In the genomic region with DNA sequence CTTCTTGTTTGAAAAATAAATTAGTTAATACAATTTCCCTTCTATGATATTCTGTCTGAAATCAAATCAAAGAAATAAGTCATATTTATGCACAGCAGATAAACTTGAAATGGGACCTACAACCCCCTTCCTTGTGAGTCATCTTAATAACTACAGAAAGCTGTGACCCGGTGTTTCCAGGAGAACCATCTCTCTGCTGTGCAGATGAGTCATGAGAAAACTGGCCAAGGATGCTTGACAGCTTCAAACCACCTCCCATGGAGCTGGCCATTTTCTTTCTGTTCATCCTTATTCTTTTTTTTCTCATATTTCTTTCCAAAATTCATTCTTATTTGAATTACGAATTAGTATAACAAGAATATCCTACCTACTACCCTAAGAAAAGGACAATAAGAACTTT, we compare ENCODE assay signal across 1 cellular context.
TF ChIP-seq lines count a peak whose summit lies in the region.

No MANE protein-coding gene starts in this region.

TF ChIP-seq in GM12878, 131 proteins besides CTCF, POLR2A, EP300 and RAD21 (continued from another document):
- TF ChIP-seq, protein P1, sequence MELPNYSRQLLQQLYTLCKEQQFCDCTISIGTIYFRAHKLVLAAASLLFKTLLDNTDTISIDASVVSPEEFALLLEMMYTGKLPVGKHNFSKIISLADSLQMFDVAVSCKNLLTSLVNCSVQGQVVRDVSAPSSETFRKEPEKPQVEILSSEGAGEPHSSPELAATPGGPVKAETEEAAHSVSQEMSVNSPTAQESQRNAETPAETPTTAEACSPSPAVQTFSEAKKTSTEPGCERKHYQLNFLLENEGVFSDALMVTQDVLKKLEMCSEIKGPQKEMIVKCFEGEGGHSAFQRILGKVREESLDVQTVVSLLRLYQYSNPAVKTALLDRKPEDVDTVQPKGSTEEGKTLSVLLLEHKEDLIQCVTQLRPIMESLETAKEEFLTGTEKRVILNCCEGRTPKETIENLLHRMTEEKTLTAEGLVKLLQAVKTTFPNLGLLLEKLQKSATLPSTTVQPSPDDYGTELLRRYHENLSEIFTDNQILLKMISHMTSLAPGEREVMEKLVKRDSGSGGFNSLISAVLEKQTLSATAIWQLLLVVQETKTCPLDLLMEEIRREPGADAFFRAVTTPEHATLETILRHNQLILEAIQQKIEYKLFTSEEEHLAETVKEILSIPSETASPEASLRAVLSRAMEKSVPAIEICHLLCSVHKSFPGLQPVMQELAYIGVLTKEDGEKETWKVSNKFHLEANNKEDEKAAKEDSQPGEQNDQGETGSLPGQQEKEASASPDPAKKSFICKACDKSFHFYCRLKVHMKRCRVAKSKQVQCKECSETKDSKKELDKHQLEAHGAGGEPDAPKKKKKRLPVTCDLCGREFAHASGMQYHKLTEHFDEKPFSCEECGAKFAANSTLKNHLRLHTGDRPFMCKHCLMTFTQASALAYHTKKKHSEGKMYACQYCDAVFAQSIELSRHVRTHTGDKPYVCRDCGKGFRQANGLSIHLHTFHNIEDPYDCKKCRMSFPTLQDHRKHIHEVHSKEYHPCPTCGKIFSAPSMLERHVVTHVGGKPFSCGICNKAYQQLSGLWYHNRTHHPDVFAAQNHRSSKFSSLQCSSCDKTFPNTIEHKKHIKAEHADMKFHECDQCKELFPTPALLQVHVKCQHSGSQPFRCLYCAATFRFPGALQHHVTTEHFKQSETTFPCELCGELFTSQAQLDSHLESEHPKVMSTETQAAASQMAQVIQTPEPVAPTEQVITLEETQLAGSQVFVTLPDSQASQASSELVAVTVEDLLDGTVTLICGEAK (IDR thresholded peaks at IDR 0.05; ENCODE audit: borderline replicate concordance), result no peak
- TF ChIP-seq, protein P2, sequence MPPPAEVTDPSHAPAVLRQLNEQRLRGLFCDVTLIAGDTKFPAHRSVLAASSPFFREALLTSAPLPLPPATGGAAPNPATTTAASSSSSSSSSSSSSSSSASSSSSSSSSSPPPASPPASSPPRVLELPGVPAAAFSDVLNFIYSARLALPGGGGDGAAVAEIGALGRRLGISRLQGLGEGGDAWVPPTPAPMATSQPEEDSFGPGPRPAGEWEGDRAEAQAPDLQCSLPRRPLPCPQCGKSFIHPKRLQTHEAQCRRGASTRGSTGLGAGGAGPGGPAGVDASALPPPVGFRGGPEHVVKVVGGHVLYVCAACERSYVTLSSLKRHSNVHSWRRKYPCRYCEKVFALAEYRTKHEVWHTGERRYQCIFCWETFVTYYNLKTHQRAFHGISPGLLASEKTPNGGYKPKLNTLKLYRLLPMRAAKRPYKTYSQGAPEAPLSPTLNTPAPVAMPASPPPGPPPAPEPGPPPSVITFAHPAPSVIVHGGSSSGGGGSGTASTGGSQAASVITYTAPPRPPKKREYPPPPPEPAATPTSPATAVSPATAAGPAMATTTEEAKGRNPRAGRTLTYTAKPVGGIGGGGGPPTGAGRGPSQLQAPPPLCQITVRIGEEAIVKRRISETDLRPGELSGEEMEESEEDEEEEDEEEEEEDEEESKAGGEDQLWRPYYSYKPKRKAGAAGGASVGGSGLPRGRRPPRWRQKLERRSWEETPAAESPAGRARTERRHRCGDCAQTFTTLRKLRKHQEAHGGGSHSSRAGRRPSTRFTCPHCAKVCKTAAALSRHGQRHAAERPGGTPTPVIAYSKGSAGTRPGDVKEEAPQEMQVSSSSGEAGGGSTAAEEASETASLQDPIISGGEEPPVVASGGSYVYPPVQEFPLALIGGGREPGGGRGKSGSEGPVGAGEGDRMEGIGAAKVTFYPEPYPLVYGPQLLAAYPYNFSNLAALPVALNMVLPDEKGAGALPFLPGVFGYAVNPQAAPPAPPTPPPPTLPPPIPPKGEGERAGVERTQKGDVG (CRISPR knock-in tag; IDR thresholded peaks at IDR 0.05), result no peak
- TF ChIP-seq TCF7 (IDR thresholded peaks at IDR 0.05; ENCODE audit: borderline replicate concordance), result no peak
- no peak for TF ChIP-seq RELA (IDR thresholded peaks at IDR 0.05; ENCODE audit: borderline replicate concordance, partially characterized antibody)
- no peak for TF ChIP-seq MTA2 (IDR thresholded peaks at IDR 0.05; ENCODE audit: low read depth)
- no peak for TF ChIP-seq CBFB (IDR thresholded peaks at IDR 0.05; ENCODE audit: low read depth)
- TF ChIP-seq, protein P3, sequence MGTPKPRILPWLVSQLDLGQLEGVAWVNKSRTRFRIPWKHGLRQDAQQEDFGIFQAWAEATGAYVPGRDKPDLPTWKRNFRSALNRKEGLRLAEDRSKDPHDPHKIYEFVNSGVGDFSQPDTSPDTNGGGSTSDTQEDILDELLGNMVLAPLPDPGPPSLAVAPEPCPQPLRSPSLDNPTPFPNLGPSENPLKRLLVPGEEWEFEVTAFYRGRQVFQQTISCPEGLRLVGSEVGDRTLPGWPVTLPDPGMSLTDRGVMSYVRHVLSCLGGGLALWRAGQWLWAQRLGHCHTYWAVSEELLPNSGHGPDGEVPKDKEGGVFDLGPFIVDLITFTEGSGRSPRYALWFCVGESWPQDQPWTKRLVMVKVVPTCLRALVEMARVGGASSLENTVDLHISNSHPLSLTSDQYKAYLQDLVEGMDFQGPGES (IDR thresholded peaks at IDR 0.05), result no peak
- TF ChIP-seq NR2F1 (conservative IDR thresholded peaks at IDR 0.05), result no peak
- TF ChIP-seq BHLHE40 (IDR thresholded peaks at IDR 0.05; ENCODE audit: borderline replicate concordance in 1 of 2, low read depth in 2 of 2, low read length in 1 of 2), result no peak
- TF ChIP-seq NFXL1 (IDR thresholded peaks at IDR 0.05; ENCODE audit: borderline replicate concordance), result no peak
- no peak for TF ChIP-seq HDGF (IDR thresholded peaks at IDR 0.05)
- no peak for TF ChIP-seq NBN (IDR thresholded peaks at IDR 0.05)
- TF ChIP-seq, protein P4, sequence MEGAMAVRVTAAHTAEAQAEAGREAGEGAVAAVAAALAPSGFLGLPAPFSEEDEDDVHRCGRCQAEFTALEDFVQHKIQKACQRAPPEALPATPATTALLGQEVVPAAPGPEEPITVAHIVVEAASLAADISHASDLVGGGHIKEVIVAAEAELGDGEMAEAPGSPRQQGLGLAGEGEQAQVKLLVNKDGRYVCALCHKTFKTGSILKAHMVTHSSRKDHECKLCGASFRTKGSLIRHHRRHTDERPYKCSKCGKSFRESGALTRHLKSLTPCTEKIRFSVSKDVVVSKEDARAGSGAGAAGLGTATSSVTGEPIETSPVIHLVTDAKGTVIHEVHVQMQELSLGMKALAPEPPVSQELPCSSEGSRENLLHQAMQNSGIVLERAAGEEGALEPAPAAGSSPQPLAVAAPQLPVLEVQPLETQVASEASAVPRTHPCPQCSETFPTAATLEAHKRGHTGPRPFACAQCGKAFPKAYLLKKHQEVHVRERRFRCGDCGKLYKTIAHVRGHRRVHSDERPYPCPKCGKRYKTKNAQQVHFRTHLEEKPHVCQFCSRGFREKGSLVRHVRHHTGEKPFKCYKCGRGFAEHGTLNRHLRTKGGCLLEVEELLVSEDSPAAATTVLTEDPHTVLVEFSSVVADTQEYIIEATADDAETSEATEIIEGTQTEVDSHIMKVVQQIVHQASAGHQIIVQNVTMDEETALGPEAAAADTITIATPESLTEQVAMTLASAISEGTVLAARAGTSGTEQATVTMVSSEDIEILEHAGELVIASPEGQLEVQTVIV (IDR thresholded peaks at IDR 0.05; ENCODE audit: borderline replicate concordance, partially characterized antibody), result no peak
- no peak for TF ChIP-seq SREBF1 (IDR thresholded peaks at IDR 0.05; ENCODE audit: low read length)
